20 cellular contexts compared by ENCODE assay signal in genomic region chr18:79384834-79385233, GRCh38.
"Had no signal": no experiment of that assay in that cellular context is flagged by ENCODE, and none has a peak within 500 bp of the region (broad histone marks: within the 10 kb centered on the region; RNA-seq: fewer than 3 reads in every experiment).

No MANE protein-coding gene starts in this region.

- H3K36me3 ChIP-seq: heart left ventricle, neutrophil, ovary, right atrium auricular region, sigmoid colon, thyroid gland had no signal

- H3K27ac Mint-ChIP-seq: immature natural killer cell, type B pancreatic cell had no signal

- H3K9me3 Mint-ChIP-seq: immature natural killer cell, nephron progenitor cell, type B pancreatic cell had no signal

- H3K27me3 ChIP-seq: ovary, right atrium auricular region, sigmoid colon had no signal

- H3K4me3 Mint-ChIP-seq: immature natural killer cell, nephron progenitor cell, type B pancreatic cell had no signal

- DNase-seq: cortex of kidney; effector CD8-positive, alpha-beta T cell; immature natural killer cell; left colon; left ventricle myocardium superior; mesendoderm; naive thymus-derived CD4-positive, alpha-beta T cell; nephron progenitor cell; ovary; stimulated activated CD4-positive, alpha-beta T cell treated with anti-CD3 and anti-CD28 coated beads, Interleukin-12 subunit alpha, Interleukin-12 subunit beta, amount 100 ng/mL, for 4 hours; stimulated activated naive CD4-positive, alpha-beta T cell treated with Interleukin-2 at 50 U/mL for 16 hours; thyroid gland had no signal

- H3K4me1 ChIP-seq: right atrium auricular region, thyroid gland had no signal

- H3K36me3 Mint-ChIP-seq: immature natural killer cell; naive thymus-derived CD4-positive, alpha-beta T cell; type B pancreatic cell had no signal

- ATAC-seq: left ventricle myocardium superior; naive thymus-derived CD4-positive, alpha-beta T cell had no signal

- H3K9me3 ChIP-seq: heart left ventricle, neutrophil, ovary, right atrium auricular region, sigmoid colon, thyroid gland had no signal

- H3K27ac ChIP-seq: dorsolateral prefrontal cortex, heart left ventricle, neutrophil, ovary, right atrium auricular region, sigmoid colon, skin epidermis, thyroid gland had no signal

- H3K4me3 ChIP-seq: dorsolateral prefrontal cortex, heart left ventricle, lung, ovary, right atrium auricular region, sigmoid colon, skin epidermis, thyroid gland had no signal
